Comparison of ENCODE assay signal across 8 cellular contexts in the genomic region with DNA sequence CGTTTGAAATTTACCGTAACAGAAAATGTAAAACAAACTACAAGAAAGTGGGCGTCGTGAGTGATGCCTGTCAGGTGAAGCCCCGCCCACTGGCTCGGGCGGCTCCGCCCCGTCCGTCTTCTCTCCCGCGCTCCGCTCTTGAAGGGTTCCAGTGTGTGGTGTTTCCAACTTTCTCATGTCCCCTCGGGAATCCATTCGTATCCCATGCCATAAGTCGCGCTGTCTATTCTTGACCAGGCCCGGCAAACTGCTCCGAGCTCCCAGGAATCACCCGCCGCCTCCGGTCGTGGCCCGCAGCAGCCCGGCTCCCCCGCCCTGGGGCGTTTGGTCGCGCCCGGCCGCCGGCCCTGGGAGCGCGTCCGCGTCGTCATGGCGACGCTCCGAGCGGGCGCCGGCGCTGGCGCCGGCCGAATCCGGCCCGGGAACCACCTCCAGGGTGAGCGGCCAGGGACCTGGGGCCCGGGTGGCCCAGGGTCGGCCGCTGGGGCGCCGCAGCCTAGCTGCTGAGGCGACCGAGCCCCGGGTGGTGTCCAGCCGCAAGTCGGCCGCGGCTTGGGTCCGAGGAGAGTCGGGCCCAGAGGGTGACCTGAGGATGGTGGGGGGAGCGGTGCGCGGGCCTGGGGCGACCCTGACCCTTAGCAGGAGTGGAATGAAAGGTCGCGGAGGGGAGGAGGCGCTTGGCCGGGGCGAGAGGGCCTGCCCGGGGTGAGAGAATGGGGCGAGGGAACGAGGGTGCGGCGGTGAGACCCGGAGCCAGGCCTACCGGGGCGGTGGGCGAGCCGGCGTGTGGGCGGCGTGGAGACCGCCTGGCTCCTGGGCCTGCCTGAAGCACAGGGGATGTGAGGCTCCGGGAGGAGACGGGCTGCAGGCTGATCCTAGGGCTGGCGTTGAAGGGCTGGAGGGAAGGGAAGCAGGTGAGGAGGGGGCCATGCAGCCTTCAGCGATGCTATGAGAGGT. TPM values are rescaled to one million over a fixed set of nuclear protein-coding genes. Genes with fewer than 3 reads are reported as not detected.
DNase-seq lines count a peak whose midpoint lies in the region; ATAC-seq lines count a peak whose summit lies in the region.

A gene (plus strand): TSS at position 375 of the 957 bp plus-strand sequence. CDS start 1,683 bp downstream, outside the sequence.

- H3K9me3 ChIP-seq in stomach smooth muscle (ENCODE audit: control insufficient read depth in 2 of 2, low read length in 2 of 2): peaks cover 0 to 6% of the 10 kb centered on the region in 2 donors

- H3K36me3 ChIP-seq in stomach smooth muscle (ENCODE audit: control insufficient read depth in 2 of 2, insufficient read depth in 2 of 2, low read length in 2 of 2): no peaks in the 10 kb centered on the region

- H3K27me3 ChIP-seq in stomach smooth muscle (ENCODE audit: control insufficient read depth in 1 of 2, insufficient read depth in 2 of 2, low read length in 2 of 2): no peaks in the 10 kb centered on the region

- DNase-seq in NCI-H1436 (lab: John Stamatoyannopoulos, UW): peak; percentile 31
- DNase-seq in NCI-H1436 treated with DMSO at 0.1 percent for 48 hours (lab: John Stamatoyannopoulos, UW): no peak
- peak; percentile 74 for DNase-seq in NCI-H345 (lab: John Stamatoyannopoulos, UW)
- peak; percentile 75 to 78 for DNase-seq in activated T-cell treated with anti-CD3 and anti-CD28 coated beads, Interleukin-2, amount 50 U/mL, for 48 hours
- DNase-seq in fibroblast of the conjunctiva (ENCODE audit: low read depth): peak; percentile 38
- DNase-seq in naive thymus-derived CD8-positive, alpha-beta T cell: peak in 5 of 10 donors; percentile 3 to 32 (median 13)

- H3K27me3 Mint-ChIP-seq in naive thymus-derived CD8-positive, alpha-beta T cell: peaks cover 43 to 69% (median 63%) of the 10 kb centered on the region in 5 donors

- peak within 1 kb of the TSS; percentile 80 for H3K27ac ChIP-seq in stomach smooth muscle (ENCODE audit: low read length)

- H3K4me1 ChIP-seq in stomach smooth muscle (ENCODE audit: control insufficient read depth, insufficient read depth, low read length): peaks cover 16% of the 10 kb centered on the region

- peak within 1 kb of the TSS; percentile 42 to 79 (median 66) for H3K4me3 Mint-ChIP-seq in naive thymus-derived CD8-positive, alpha-beta T cell

- peaks cover 2 to 13% (median 7%) of the 10 kb centered on the region in 4 donors for H3K4me1 Mint-ChIP-seq in naive thymus-derived CD8-positive, alpha-beta T cell

- peaks cover 0 to 4% (median 0%) of the 10 kb centered on the region in 3 donors for H3K36me3 Mint-ChIP-seq in naive thymus-derived CD8-positive, alpha-beta T cell

- peak within 1 kb of the TSS; percentile 69 to 81 for H3K4me3 ChIP-seq in stomach smooth muscle (ENCODE audit: low read length in 2 of 2)

- peak within 1 kb of the TSS; percentile 58 to 79 for H3K9ac ChIP-seq in stomach smooth muscle (ENCODE audit: low read length in 2 of 2)

- ATAC-seq in HG02973 (IDR thresholded peaks at IDR 0.05; ENCODE audit: unreplicated experiment): peak; percentile 87
- ATAC-seq in naive thymus-derived CD8-positive, alpha-beta T cell: peak; percentile 39 to 53

- POLR2A ChIA-PET in naive thymus-derived CD8-positive, alpha-beta T cell (lab: Charles Lee): no interaction called here

- no peak within 1 kb of the TSS for H3K27ac Mint-ChIP-seq in naive thymus-derived CD8-positive, alpha-beta T cell

- peaks cover 0 to 13% (median 0%) of the 10 kb centered on the region in 9 donors for H3K9me3 Mint-ChIP-seq in naive thymus-derived CD8-positive, alpha-beta T cell

RNA-seq across cellular contexts. Expression of the gene that starts here (rescaled TPM):
- not detected for total RNA-seq in naive thymus-derived CD8-positive, alpha-beta T cell
- polyA plus RNA-seq in naive thymus-derived CD8-positive, alpha-beta T cell: not detected

Comparison
In these comparisons a context has a peak if more than half of its experiments do, and no peak if none do; other contexts are left out.
1. Peak in ATAC-seq in naive thymus-derived CD8-positive, alpha-beta T cell; RNA of the gene not detected or under 1 TPM.